30 cellular contexts compared by ENCODE assay signal in the genomic region with DNA sequence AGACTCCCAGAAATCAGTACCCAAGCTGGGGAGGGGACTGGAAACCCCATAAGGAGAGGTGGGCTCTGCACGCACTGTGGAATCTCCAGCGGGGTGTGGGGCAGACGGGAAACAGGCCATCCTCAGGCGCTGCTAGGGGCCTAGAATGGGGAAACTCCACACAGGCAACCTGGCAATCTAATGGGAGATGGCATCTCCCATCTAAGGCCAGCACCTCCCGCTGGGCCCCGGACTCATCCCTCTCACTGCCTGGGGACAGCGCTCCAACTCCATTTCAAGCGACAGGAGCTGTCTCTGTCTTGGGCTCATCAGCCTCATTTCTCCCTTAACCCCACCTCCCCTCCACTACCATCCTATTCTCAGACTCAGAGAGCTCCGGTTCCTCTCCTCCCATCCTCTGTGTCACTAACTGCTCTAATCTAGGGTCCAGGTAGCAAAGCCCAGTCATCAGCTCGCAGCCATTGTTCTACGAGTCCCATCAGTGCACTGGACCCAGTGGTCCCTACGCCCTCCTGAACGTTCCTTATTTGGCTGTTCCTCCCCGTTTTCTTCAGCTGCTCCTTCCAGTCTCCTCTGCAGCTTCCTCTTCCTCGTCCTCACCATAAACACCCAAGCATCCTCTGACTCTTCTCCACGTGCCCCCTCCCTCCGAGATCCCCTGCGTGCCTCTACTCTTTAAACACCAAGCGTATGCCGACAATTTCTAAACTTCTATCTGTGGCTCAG.
DNase-seq lines count a peak whose midpoint lies in the region; ATAC-seq and TF ChIP-seq lines count a peak whose summit lies in the region.
"Had no signal": no experiment of that assay in that cellular context is flagged by ENCODE, and none has a peak within 500 bp of the region (broad histone marks: within the 10 kb centered on the region; RNA-seq: fewer than 3 reads in every experiment).

No MANE protein-coding gene starts in this region.

- H3K9me3 Mint-ChIP-seq in activated naive CD8-positive, alpha-beta T cell (ENCODE audit: low read depth), result no peaks in the 10 kb centered on the region
- no peaks in the 10 kb centered on the region for H3K9me3 Mint-ChIP-seq in activated naive CD8-positive, alpha-beta T cell treated with anti-CD3 and anti-CD28 coated beads for 36 hours
- H3K9me3 Mint-ChIP-seq: activated CD4-positive, alpha-beta T cell treated with anti-CD3 and anti-CD28 coated beads, Interleukin-2, amount 10 ng/mL, durations not matched to agents 24 days and 14 days; activated T-cell treated with anti-CD3 and anti-CD28 coated beads, Interleukin-2, amount 50 U/mL, for 4 hours had no signal

- H3K27me3 Mint-ChIP-seq in activated naive CD8-positive, alpha-beta T cell, result peaks cover 22% of the 10 kb centered on the region
- H3K27me3 Mint-ChIP-seq in activated naive CD8-positive, alpha-beta T cell treated with anti-CD3 and anti-CD28 coated beads for 36 hours, result peaks cover 66% of the 10 kb centered on the region

- no peak overlapping the region for H2AFZ ChIP-seq in osteoblast (ENCODE audit: low read length)

- peaks cover 16% of the 10 kb centered on the region for H3K4me1 Mint-ChIP-seq in activated naive CD8-positive, alpha-beta T cell (ENCODE audit: low read depth)
- H3K4me1 Mint-ChIP-seq in activated naive CD8-positive, alpha-beta T cell treated with anti-CD3 and anti-CD28 coated beads for 36 hours, result peaks cover 9% of the 10 kb centered on the region
- H3K4me1 Mint-ChIP-seq: activated CD4-positive, alpha-beta T cell treated with anti-CD3 and anti-CD28 coated beads, Interleukin-2, amount 10 ng/mL, durations not matched to agents 24 days and 14 days had no signal

- no peaks in the 10 kb centered on the region for H3K36me3 Mint-ChIP-seq in activated naive CD8-positive, alpha-beta T cell
- H3K36me3 Mint-ChIP-seq in activated naive CD8-positive, alpha-beta T cell treated with anti-CD3 and anti-CD28 coated beads for 36 hours, result no peaks in the 10 kb centered on the region
- H3K36me3 Mint-ChIP-seq: CD4-positive, CD25-positive, alpha-beta regulatory T cell; IgD-negative memory B cell had no signal

- DNase-seq in activated naive CD8-positive, alpha-beta T cell treated with anti-CD3 and anti-CD28 coated beads for 36 hours, result no peak
- DNase-seq in osteoblast (ENCODE audit: insufficient read length, low spot score, missing footprints) (peak; percentile 68), mucosa of descending colon (no peak), NCI-H1417 treated with DMSO at 0.1 percent for 48 hours (lab: John Stamatoyannopoulos, UW) (no peak)
- DNase-seq in stimulated activated naive CD4-positive, alpha-beta T cell (lab: John Stamatoyannopoulos, UW), result no peak
- DNase-seq: 8988T; activated CD4-positive, alpha-beta T cell treated with anti-CD3 and anti-CD28 coated beads, Interleukin-2, amount 10 ng/mL, durations not matched to agents 24 days and 14 days; activated gamma-delta T cell treated with Interleukin-2 at 50 U/mL for 16 hours; activated T-cell treated with anti-CD3 and anti-CD28 coated beads, Interleukin-2, amount 50 U/mL, for 4 hours; CD4-positive, CD25-positive, alpha-beta regulatory T cell; cerebellar nuclear complex; DMS 273 treated with DMSO at 0.1 percent for 48 hours; dorsolateral prefrontal cortex; EL; mesenchymal stem cell; NCI-H1105; NCI-H2029; NCI-H226; NCI-H748 treated with DMSO at 0.1 percent for 48 hours; ovary; small intestine; stimulated activated CD8-positive, alpha-beta memory T cell treated with anti-CD3 and anti-CD28 coated beads, Interleukin-4, amount 100 ng/mL, for 48 hours; stomach; T1000; thyroid gland; WERI-Rb-1 had no signal

- H3K9ac ChIP-seq in iPS-18a (ENCODE audit: low read length), result no peak overlapping the region

- no peak overlapping the region for H3K27ac ChIP-seq in iPS-18a (ENCODE audit: low read length)
- no peak overlapping the region for H3K27ac ChIP-seq in osteoblast (ENCODE audit: low read depth, low read length)
- H3K27ac ChIP-seq: dorsolateral prefrontal cortex, ovary, stomach, thyroid gland, WERI-Rb-1 had no signal

- H3K4me1 ChIP-seq in iPS-18a (ENCODE audit: control insufficient read depth, low read depth, low read length) (peaks cover 5% of the 10 kb centered on the region), osteoblast (ENCODE audit: insufficient read depth, low read length) (no peaks in the 10 kb centered on the region), mucosa of descending colon (ENCODE audit: low read depth) (no peaks in the 10 kb centered on the region)

- H3K36me3 ChIP-seq in iPS-18a (ENCODE audit: control insufficient read depth, low read depth, low read length) (no peaks in the 10 kb centered on the region), osteoblast (ENCODE audit: insufficient read depth, low read length) (no peaks in the 10 kb centered on the region), mucosa of descending colon (ENCODE audit: low read depth) (no peaks in the 10 kb centered on the region)
- H3K36me3 ChIP-seq: ovary, stomach, thyroid gland, WERI-Rb-1 had no signal

- H3K4me3 ChIP-seq in iPS-18a (ENCODE audit: low read length), result peak overlapping the region; percentile 46
- no peak overlapping the region for H3K4me3 ChIP-seq in osteoblast (ENCODE audit: insufficient read depth, low read length)
- no peak overlapping the region for H3K4me3 ChIP-seq in mucosa of descending colon
- H3K4me3 ChIP-seq: dorsolateral prefrontal cortex, ovary, thyroid gland had no signal

- H3K27me3 ChIP-seq in iPS-18a (ENCODE audit: control insufficient read depth, insufficient read depth, low read length) (peaks cover 20% of the 10 kb centered on the region), osteoblast (ENCODE audit: insufficient read depth, low read length) (peaks cover 50% of the 10 kb centered on the region)
- H3K27me3 ChIP-seq: ovary had no signal

- H3K79me2 ChIP-seq in osteoblast (ENCODE audit: insufficient read depth, low read length), result no peaks in the 10 kb centered on the region

- peak; percentile 18; the same call in 1 of the 3 replicates for ATAC-seq in SK-N-SH treated with all-trans-retinoic acid at 6 μM for 48 hours
- no peak for ATAC-seq in mucosa of descending colon
- ATAC-seq: activated T-cell treated with anti-CD3 and anti-CD28 coated beads, Interleukin-2, amount 50 U/mL, for 4 hours had no signal

- H3K27ac Mint-ChIP-seq in activated naive CD8-positive, alpha-beta T cell, result no peak overlapping the region
- H3K27ac Mint-ChIP-seq in activated naive CD8-positive, alpha-beta T cell treated with anti-CD3 and anti-CD28 coated beads for 36 hours, result no peak overlapping the region
- H3K27ac Mint-ChIP-seq: activated CD4-positive, alpha-beta T cell treated with anti-CD3 and anti-CD28 coated beads, Interleukin-2, amount 10 ng/mL, durations not matched to agents 24 days and 14 days; IgD-negative memory B cell had no signal

- H3K9me3 ChIP-seq in iPS-18a (ENCODE audit: control insufficient read depth, low read depth, low read length) (no peaks in the 10 kb centered on the region), osteoblast (ENCODE audit: low read depth, low read length) (no peaks in the 10 kb centered on the region), mucosa of descending colon (no peaks in the 10 kb centered on the region)
- H3K9me3 ChIP-seq: ovary, stomach, thyroid gland had no signal

- intact Hi-C loops in mucosa of descending colon (cut with DNase I, micrococcal nuclease), result no loop called here

- peak overlapping the region; percentile 66 for H3K4me3 Mint-ChIP-seq in activated naive CD8-positive, alpha-beta T cell
- H3K4me3 Mint-ChIP-seq in activated naive CD8-positive, alpha-beta T cell treated with anti-CD3 and anti-CD28 coated beads for 36 hours, result no peak overlapping the region
- H3K4me3 Mint-ChIP-seq: activated CD4-positive, alpha-beta T cell treated with anti-CD3 and anti-CD28 coated beads, Interleukin-2, amount 10 ng/mL, durations not matched to agents 24 days and 14 days had no signal

- no peaks in the 10 kb centered on the region for H4K20me1 ChIP-seq in osteoblast (ENCODE audit: insufficient read depth, low read length)

- TF ChIP-seq CTCF in osteoblast (IDR thresholded peaks at IDR 0.05; ENCODE audit: extremely low read depth, low read depth, low read length) (no peak), mucosa of descending colon (IDR thresholded peaks at IDR 0.05) (no peak)

- no peak overlapping the region for H3K4me2 ChIP-seq in osteoblast (ENCODE audit: insufficient read depth, low read length)

TF ChIP-seq in SK-N-SH treated with all-trans-retinoic acid at 6 μM for 48 hours, 23 proteins besides CTCF, POLR2A, EP300 and RAD21 (continues in another document):
- TF ChIP-seq, protein P1, sequence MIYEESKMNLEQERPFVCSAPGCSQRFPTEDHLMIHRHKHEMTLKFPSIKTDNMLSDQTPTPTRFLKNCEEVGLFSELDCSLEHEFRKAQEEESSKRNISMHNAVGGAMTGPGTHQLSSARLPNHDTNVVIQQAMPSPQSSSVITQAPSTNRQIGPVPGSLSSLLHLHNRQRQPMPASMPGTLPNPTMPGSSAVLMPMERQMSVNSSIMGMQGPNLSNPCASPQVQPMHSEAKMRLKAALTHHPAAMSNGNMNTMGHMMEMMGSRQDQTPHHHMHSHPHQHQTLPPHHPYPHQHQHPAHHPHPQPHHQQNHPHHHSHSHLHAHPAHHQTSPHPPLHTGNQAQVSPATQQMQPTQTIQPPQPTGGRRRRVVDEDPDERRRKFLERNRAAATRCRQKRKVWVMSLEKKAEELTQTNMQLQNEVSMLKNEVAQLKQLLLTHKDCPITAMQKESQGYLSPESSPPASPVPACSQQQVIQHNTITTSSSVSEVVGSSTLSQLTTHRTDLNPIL (CRISPR knock-in tag; IDR thresholded peaks at IDR 0.05; ENCODE audit: low read depth), result no peak
- TF ChIP-seq, protein P2, sequence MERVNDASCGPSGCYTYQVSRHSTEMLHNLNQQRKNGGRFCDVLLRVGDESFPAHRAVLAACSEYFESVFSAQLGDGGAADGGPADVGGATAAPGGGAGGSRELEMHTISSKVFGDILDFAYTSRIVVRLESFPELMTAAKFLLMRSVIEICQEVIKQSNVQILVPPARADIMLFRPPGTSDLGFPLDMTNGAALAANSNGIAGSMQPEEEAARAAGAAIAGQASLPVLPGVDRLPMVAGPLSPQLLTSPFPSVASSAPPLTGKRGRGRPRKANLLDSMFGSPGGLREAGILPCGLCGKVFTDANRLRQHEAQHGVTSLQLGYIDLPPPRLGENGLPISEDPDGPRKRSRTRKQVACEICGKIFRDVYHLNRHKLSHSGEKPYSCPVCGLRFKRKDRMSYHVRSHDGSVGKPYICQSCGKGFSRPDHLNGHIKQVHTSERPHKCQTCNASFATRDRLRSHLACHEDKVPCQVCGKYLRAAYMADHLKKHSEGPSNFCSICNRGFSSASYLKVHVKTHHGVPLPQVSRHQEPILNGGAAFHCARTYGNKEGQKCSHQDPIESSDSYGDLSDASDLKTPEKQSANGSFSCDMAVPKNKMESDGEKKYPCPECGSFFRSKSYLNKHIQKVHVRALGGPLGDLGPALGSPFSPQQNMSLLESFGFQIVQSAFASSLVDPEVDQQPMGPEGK (CRISPR knock-in tag; IDR thresholded peaks at IDR 0.05; ENCODE audit: borderline replicate concordance), result no peak
- no peak for TF ChIP-seq ZFP3 (CRISPR knock-in tag; IDR thresholded peaks at IDR 0.05)
- TF ChIP-seq ZC3H10 (CRISPR knock-in tag; IDR thresholded peaks at IDR 0.05), result no peak
- TF ChIP-seq ISL1 (CRISPR knock-in tag; IDR thresholded peaks at IDR 0.05), result no peak
- no peak for TF ChIP-seq ZNF8 (CRISPR knock-in tag; IDR thresholded peaks at IDR 0.05)
